ENCODE assay signal across 10 cellular contexts in the genomic region with DNA sequence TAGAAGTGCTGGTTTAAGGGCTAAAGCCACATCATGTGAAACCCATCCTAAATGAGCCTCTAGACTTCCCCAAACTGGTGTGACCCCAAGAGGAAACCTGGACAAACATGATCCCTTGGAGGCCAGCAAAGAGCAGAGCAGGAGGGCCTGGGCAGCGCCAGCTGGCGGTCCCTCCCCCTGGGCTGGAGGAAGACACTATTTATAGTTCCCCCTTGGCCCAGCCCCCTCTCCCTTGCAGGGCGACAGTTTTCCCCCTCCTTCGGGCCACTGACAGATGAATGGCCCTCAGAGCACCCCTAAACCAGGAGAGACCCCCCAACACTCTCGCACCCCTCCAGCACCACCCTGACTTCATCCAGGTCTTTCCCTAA. TPM values are rescaled to one million over a fixed set of nuclear protein-coding genes. Genes with fewer than 3 reads are reported as not detected.
DNase-seq lines count a peak whose midpoint lies in the region; ATAC-seq and TF ChIP-seq lines count a peak whose summit lies in the region.
"Had no signal": no experiment of that assay in that cellular context is flagged by ENCODE, and none has a peak within 500 bp of the region (broad histone marks: within the 10 kb centered on the region; RNA-seq: fewer than 3 reads in every experiment).

No MANE protein-coding gene starts in this region.

- H3K4me1 Mint-ChIP-seq in GM23338 (peaks cover 43% of the 10 kb centered on the region), natural killer cell (peaks cover 28 to 65% of the 10 kb centered on the region in 2 donors)

- H3K27ac ChIP-seq in GM23338 (ENCODE audit: low read depth) (no peak overlapping the region), SJCRH30 (no peak overlapping the region; the same call in 1 of the 2 replicates), left ventricle myocardium inferior (replicated peaks) (peak overlapping the region; percentile 74)

- no peak overlapping the region for H3K27ac Mint-ChIP-seq in GM23338
- H3K27ac Mint-ChIP-seq in natural killer cell: peak overlapping the region in 1 of 2 donors; percentile 35

- peaks cover 6% of the 10 kb centered on the region for H3K79me2 ChIP-seq in GM23338 (replicated peaks; ENCODE audit: insufficient read depth)

- H3K36me3 ChIP-seq in GM23338 (ENCODE audit: insufficient read depth): no peaks in the 10 kb centered on the region
- H3K36me3 ChIP-seq in SJCRH30: no peaks in the 10 kb centered on the region
- no peaks in the 10 kb centered on the region for H3K36me3 ChIP-seq in left ventricle myocardium inferior
- H3K36me3 ChIP-seq in skeletal muscle satellite cell (ENCODE audit: insufficient read depth, low read length): no peaks in the 10 kb centered on the region

- no peaks in the 10 kb centered on the region; the same call in 2 of the 3 replicates for H3K36me3 Mint-ChIP-seq in GM23338 (ENCODE audit: low read depth)
- no peaks in the 10 kb centered on the region for H3K36me3 Mint-ChIP-seq in natural killer cell

- H3K9me3 ChIP-seq in SJCRH30 (replicated peaks) (no peaks in the 10 kb centered on the region), left ventricle myocardium inferior (replicated peaks) (no peaks in the 10 kb centered on the region), skeletal muscle satellite cell (replicated peaks; ENCODE audit: low read length) (no peaks in the 10 kb centered on the region)

- H4K20me1 ChIP-seq in GM23338 (replicated peaks; ENCODE audit: insufficient read depth): no peaks in the 10 kb centered on the region

- no peaks in the 10 kb centered on the region; the same call in 1 of the 3 replicates for H3K9me3 Mint-ChIP-seq in GM23338
- no peaks in the 10 kb centered on the region for H3K9me3 Mint-ChIP-seq in natural killer cell

- DNase-seq in GM23338 (ENCODE audit: low spot score) (no peak), SJCRH30 (peak; percentile 47 to 58), left ventricle myocardium inferior (peak; percentile 53), AML-193 (lab: John Stamatoyannopoulos, UW) (no peak), natural killer cell (no peak)
- DNase-seq: NCI-H2029 had no signal

- H3K27me3 Mint-ChIP-seq in GM23338 (ENCODE audit: insufficient read depth, low read depth, poor library complexity): peaks cover 23% of the 10 kb centered on the region
- no peaks in the 10 kb centered on the region for H3K27me3 Mint-ChIP-seq in natural killer cell (ENCODE audit: low read depth in 2 of 2)

- peak overlapping the region; percentile 90; the same call in 1 of the 2 replicates for H2AFZ ChIP-seq in GM23338

- H3K4me3 ChIP-seq in GM23338 (peak overlapping the region; percentile 38; the same call in 1 of the 2 replicates), SJCRH30 (peak overlapping the region; percentile 46), left ventricle myocardium inferior (peak overlapping the region; percentile 56), skeletal muscle satellite cell (ENCODE audit: low read length) (peak overlapping the region; percentile 57)

- intact Hi-C loops in left ventricle myocardium inferior (cut with micrococcal nuclease): no loop called here
- intact Hi-C loops in natural killer cell (cut with micrococcal nuclease): no loop called here

- ATAC-seq in GM23338 (no peak), GM18867 (IDR thresholded peaks at IDR 0.05; ENCODE audit: unreplicated experiment) (no peak), GM21367 (IDR thresholded peaks at IDR 0.05; ENCODE audit: unreplicated experiment) (no peak), natural killer cell (no peak)
- ATAC-seq: left colon had no signal

- H3F3A ChIP-seq in GM23338 (replicated peaks; ENCODE audit: low read depth): peaks cover 11% of the 10 kb centered on the region

- H3K4me3 Mint-ChIP-seq in GM23338 (peak overlapping the region; percentile 61), natural killer cell (no peak overlapping the region)

- H3K4me2 ChIP-seq in GM23338 (peak overlapping the region; percentile 68), skeletal muscle satellite cell (ENCODE audit: low read length) (peak overlapping the region; percentile 76)

- no peaks in the 10 kb centered on the region for H3K9me2 ChIP-seq in GM23338 (ENCODE audit: insufficient read depth)

- H3K4me1 ChIP-seq in GM23338 (ENCODE audit: insufficient read depth): peaks cover 24% of the 10 kb centered on the region; the same call in 1 of the 2 replicates
- peaks cover 28% of the 10 kb centered on the region for H3K4me1 ChIP-seq in SJCRH30
- peaks cover 50% of the 10 kb centered on the region for H3K4me1 ChIP-seq in left ventricle myocardium inferior
- peaks cover 84% of the 10 kb centered on the region for H3K4me1 ChIP-seq in skeletal muscle satellite cell (ENCODE audit: control insufficient read depth, insufficient read depth, low read length)

- TF ChIP-seq CTCF in GM23338 (conservative IDR thresholded peaks at IDR 0.05; ENCODE audit: low read depth in 2 of 2): no peak
- TF ChIP-seq CTCF in left ventricle myocardium inferior (IDR thresholded peaks at IDR 0.05; ENCODE audit: borderline replicate concordance): no peak
- no peak for TF ChIP-seq CTCF in natural killer cell (IDR thresholded peaks at IDR 0.05)

- peak overlapping the region; percentile 59 for H3K9ac ChIP-seq in skeletal muscle satellite cell (ENCODE audit: low read depth, low read length)

- H3K27me3 ChIP-seq in GM23338 (ENCODE audit: insufficient read depth): no peaks in the 10 kb centered on the region
- H3K27me3 ChIP-seq in SJCRH30: no peaks in the 10 kb centered on the region
- no peaks in the 10 kb centered on the region for H3K27me3 ChIP-seq in left ventricle myocardium inferior (ENCODE audit: low read depth)
- H3K27me3 ChIP-seq in skeletal muscle satellite cell (ENCODE audit: control insufficient read depth, insufficient read depth, low read length): no peaks in the 10 kb centered on the region

TF ChIP-seq in GM23338, 12 proteins besides CTCF, POLR2A, EP300 and RAD21:
- no peak for TF ChIP-seq NANOG (IDR thresholded peaks at IDR 0.05; ENCODE audit: borderline replicate concordance)

RNA-seq across cellular contexts. Expression of gene UCN2, which starts 2.9 kb away (rescaled TPM):
- 0.12 and 0.17 TPM in 2 replicates for total RNA-seq in GM23338 (2014; rRNA removed; shearing (Covaris generic))
- polyA plus RNA-seq in GM23338 (2016; fragmentation: Nextera tagmentation; extraction: Ambion mirVana): not detected in 2 replicates
- total RNA-seq in SJCRH30 (2014; rRNA removed; shearing (Covaris generic)): 0.14 TPM in 1 of 2 replicates, not detected in the other
- total RNA-seq in left ventricle myocardium inferior (0.19 TPM), natural killer cell (not detected)
- total RNA-seq in skeletal muscle satellite cell (2012; rRNA removed): 0.44 and 1.0 TPM in 2 replicates
- total RNA-seq: left colon had no signal

RNA-seq across cellular contexts. Expression of gene PFKFB4, which starts 4.0 kb away (rescaled TPM):
- total RNA-seq in GM23338 (2014; rRNA removed; shearing (Covaris generic)): 15.0 and 22.9 TPM in 2 replicates
- polyA plus RNA-seq in GM23338 (2016; fragmentation: Nextera tagmentation; extraction: Ambion mirVana): 7.6 and 8.6 TPM in 2 replicates
- total RNA-seq in SJCRH30 (2014; rRNA removed; shearing (Covaris generic)): 8.0 and 8.3 TPM in 2 replicates
- total RNA-seq in left ventricle myocardium inferior: 1.5 TPM
- 14.4 and 28.0 TPM in 2 replicates for total RNA-seq in skeletal muscle satellite cell (2012; rRNA removed)
- 1 to 10 TPM; 2.4 to 4.3 (median 3.6) TPM for total RNA-seq in natural killer cell

RNA-seq across cellular contexts. Expression of gene COL7A1, which starts 34.5 kb away (rescaled TPM):
- 5.2 and 7.9 TPM in 2 replicates for total RNA-seq in GM23338 (2014; rRNA removed; shearing (Covaris generic))
- 3.0 and 4.0 TPM in 2 replicates for polyA plus RNA-seq in GM23338 (2016; fragmentation: Nextera tagmentation; extraction: Ambion mirVana)
- total RNA-seq in SJCRH30 (2014; rRNA removed; shearing (Covaris generic)): 1.5 and 2.0 TPM in 2 replicates
- total RNA-seq in left ventricle myocardium inferior (24.4 TPM), natural killer cell (1 to 10 TPM in 2 of 3 donors, under 1 TPM in 1; 0.54 to 1.7 (median 1.4) TPM)
- 7.1 and 9.6 TPM in 2 replicates for total RNA-seq in skeletal muscle satellite cell (2012; rRNA removed)

RNA-seq across cellular contexts. Expression of gene UQCRC1, which starts 48.8 kb away (rescaled TPM):
- total RNA-seq in GM23338 (2014; rRNA removed; shearing (Covaris generic)): 439 and 460 TPM in 2 replicates
- polyA plus RNA-seq in GM23338 (2016; fragmentation: Nextera tagmentation; extraction: Ambion mirVana): 232 and 256 TPM in 2 replicates
- 137 and 162 TPM in 2 replicates for total RNA-seq in SJCRH30 (2014; rRNA removed; shearing (Covaris generic))
- total RNA-seq in left ventricle myocardium inferior (1,000 TPM), natural killer cell (100 to 1,000 TPM; 117 to 139 (median 124) TPM)
- 344 and 383 TPM in 2 replicates for total RNA-seq in skeletal muscle satellite cell (2012; rRNA removed)

RNA-seq across cellular contexts. Expression of gene SHISA5, which starts 56.7 kb away (rescaled TPM):
- total RNA-seq in GM23338 (2014; rRNA removed; shearing (Covaris generic)): 148 and 166 TPM in 2 replicates
- polyA plus RNA-seq in GM23338 (2016; fragmentation: Nextera tagmentation; extraction: Ambion mirVana): 146 and 167 TPM in 2 replicates
- 74.9 and 78.1 TPM in 2 replicates for total RNA-seq in SJCRH30 (2014; rRNA removed; shearing (Covaris generic))
- total RNA-seq in left ventricle myocardium inferior (47.3 TPM), natural killer cell (100 to 1,000 TPM; 211 to 237 (median 218) TPM)
- 101 and 118 TPM in 2 replicates for total RNA-seq in skeletal muscle satellite cell (2012; rRNA removed)

Comparison
In these comparisons a context has a peak if more than half of its experiments do, and no peak if none do; other contexts are left out.
1. DNase-seq: peak in SJCRH30 (2 of 2) and left ventricle myocardium inferior (single experiment); none in GM23338 (single experiment), AML-193 (0 of 2) and natural killer cell (single experiment).
2. Peak in every context shown above with its lines, with median percentiles within 50 percentile points of each other: H3K4me3 ChIP-seq.